ENCODE assay signal across 9 cellular contexts in the genomic region with DNA sequence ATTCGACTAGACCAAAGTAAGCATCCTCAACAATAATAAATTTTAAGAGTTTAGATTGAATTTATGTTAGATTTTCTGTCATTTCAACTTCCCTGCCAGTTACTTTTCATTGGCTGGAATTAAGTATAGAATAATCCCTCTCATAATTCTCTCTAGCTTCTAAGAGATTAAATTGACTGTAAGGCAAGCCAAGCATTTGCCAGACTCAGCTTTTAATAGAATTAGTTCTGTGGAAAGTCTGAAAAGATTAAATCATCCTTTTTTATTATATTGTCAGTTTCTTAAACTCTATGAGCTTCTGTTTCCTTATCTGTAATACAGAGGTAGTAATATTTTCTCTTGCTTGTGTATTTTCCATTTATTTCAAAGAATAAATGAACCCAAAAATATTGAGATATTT.
"Had no signal": no experiment of that assay in that cellular context is flagged by ENCODE, and none has a peak within 500 bp of the region (broad histone marks: within the 10 kb centered on the region; RNA-seq: fewer than 3 reads in every experiment).

No MANE protein-coding gene starts in this region.

- H3K36me3 Mint-ChIP-seq: IgD-negative memory B cell had no signal

- H3K9me3 ChIP-seq: HAP-1 had no signal

- H2AFZ ChIP-seq: GM23248 had no signal

- H3K36me3 ChIP-seq: HAP-1 had no signal

- DNase-seq: GM23248, GOT3, H7, HFFc6, KBM-7 had no signal

- FAIRE-seq: HepG2 had no signal

- H3K27ac ChIP-seq: GM23248, HL-60 had no signal

- H3K27me3 Mint-ChIP-seq: IgD-negative memory B cell had no signal

- H3K4me3 Mint-ChIP-seq: HFFc6, IgD-negative memory B cell had no signal

- H3K4me1 ChIP-seq: HAP-1 had no signal

- H3K27ac Mint-ChIP-seq: HFFc6, IgD-negative memory B cell had no signal

- H3K4me3 ChIP-seq: GM23248, HAP-1 had no signal

- H3K4me1 Mint-ChIP-seq: IgD-negative memory B cell had no signal
